In the genomic region with DNA sequence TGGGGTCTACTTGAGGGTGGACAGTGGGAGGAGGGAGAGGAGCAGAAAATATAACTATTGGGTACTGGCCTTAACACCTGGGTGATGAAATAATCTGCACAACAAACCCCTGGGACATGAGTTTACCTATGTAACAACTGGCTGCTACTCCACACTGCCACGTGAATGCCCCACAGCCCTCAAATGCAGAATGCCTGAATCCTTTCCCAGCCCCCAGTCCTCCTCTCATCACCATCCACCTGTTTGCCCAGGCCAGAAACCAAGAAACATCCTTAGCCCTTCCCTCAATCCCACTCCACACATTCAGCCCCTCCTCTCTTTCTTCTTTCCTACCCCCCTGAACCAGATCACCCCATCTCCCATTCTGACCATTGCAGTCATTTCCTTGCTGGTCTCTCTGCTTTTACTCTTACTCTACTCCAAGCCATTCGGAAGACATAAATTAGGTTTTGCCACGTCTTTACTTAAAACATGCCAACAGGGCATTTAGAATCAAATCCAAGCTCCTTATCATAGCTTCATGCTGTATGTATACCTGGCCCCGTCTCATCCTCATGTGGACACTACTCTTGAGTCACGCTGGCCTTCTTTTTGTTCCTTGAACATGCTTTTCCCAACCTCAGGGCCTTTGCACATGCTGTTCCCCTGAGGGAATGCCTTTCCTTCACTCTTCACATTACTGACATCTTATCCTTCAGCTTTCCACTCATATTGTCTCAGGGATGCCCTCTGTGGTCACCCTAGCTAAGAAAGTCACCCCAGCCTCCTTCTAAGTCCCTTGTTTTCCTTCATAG, we compare ENCODE assay signal across 16 cellular contexts.
DNase-seq lines count a peak whose midpoint lies in the region; ATAC-seq and TF ChIP-seq lines count a peak whose summit lies in the region.
"Had no signal": no experiment of that assay in that cellular context is flagged by ENCODE, and none has a peak within 500 bp of the region (broad histone marks: within the 10 kb centered on the region; RNA-seq: fewer than 3 reads in every experiment).

No MANE protein-coding gene starts in this region.

- CTCF ChIA-PET in HEK293 (lab: Yijun Ruan, JAX), result interaction anchor here (0.8 kb wide), 1 partner anchor 219 kb away, joined by 3 read pairs; no protein-coding TSS in a partner anchor

- peaks cover 0 to 5% of the 10 kb centered on the region in 2 experiments; a peak in 2 of 3 replicates for H3K36me3 ChIP-seq in HEK293 (ENCODE audit: control insufficient read depth in 2 of 2, insufficient read depth in 1 of 2, low read length in 2 of 2)
- H3K36me3 ChIP-seq in esophagus muscularis mucosa, result peaks cover 0 to 9% (median 3%) of the 10 kb centered on the region in 4 donors

- POLR2A ChIA-PET in HEK293 (lab: Yijun Ruan, JAX), result no interaction called here

- no peak overlapping the region for H3K27ac ChIP-seq in HEK293 (ENCODE audit: extremely low read depth, low read depth, low read length)
- no peak overlapping the region for H3K27ac ChIP-seq in esophagus muscularis mucosa (replicated peaks in 1 of 4)
- H3K27ac ChIP-seq: C4-2B, HL-60 had no signal

- no peak for ATAC-seq in left colon
- ATAC-seq: GM23338, K562 had no signal

- H3K27me3 ChIP-seq in esophagus muscularis mucosa, result no peaks in the 10 kb centered on the region

- H3K9me3 Mint-ChIP-seq in osteocyte (ENCODE audit: unreplicated experiment), result no peaks in the 10 kb centered on the region
- H3K9me3 Mint-ChIP-seq: GM23338, HFFc6 had no signal

- peaks cover 55% of the 10 kb centered on the region for H3K36me3 Mint-ChIP-seq in osteocyte (ENCODE audit: unreplicated experiment)
- H3K36me3 Mint-ChIP-seq: CD4-positive, alpha-beta memory T cell had no signal

- H3K4me1 ChIP-seq in HEK293 (ENCODE audit: control insufficient read depth, insufficient read depth, low read length) (no peaks in the 10 kb centered on the region), esophagus muscularis mucosa (peaks cover 0 to 7% (median 0%) of the 10 kb centered on the region in 4 donors)

- no peak for TF ChIP-seq POLR2A in esophagus muscularis mucosa (IDR thresholded peaks at IDR 0.05; ENCODE audit: low read depth)

- peaks cover 43% of the 10 kb centered on the region for H3K4me1 Mint-ChIP-seq in osteocyte (ENCODE audit: unreplicated experiment)

- H3K9me3 ChIP-seq in HEK293 (ENCODE audit: control insufficient read depth, insufficient read depth, low read depth, low read length), result no peaks in the 10 kb centered on the region; the same call in 1 of the 2 replicates
- H3K9me3 ChIP-seq in esophagus muscularis mucosa, result no peaks in the 10 kb centered on the region

- H3K27ac Mint-ChIP-seq in osteocyte (ENCODE audit: unreplicated experiment), result peak overlapping the region; percentile 48
- H3K27ac Mint-ChIP-seq: GM23338, HFFc6 had no signal

- no peaks in the 10 kb centered on the region for H3K27me3 Mint-ChIP-seq in osteocyte (ENCODE audit: unreplicated experiment)

- H3K4me3 Mint-ChIP-seq in osteocyte (ENCODE audit: unreplicated experiment), result no peak overlapping the region
- H3K4me3 Mint-ChIP-seq: GM23338, HFFc6 had no signal

- intact Hi-C loops in esophagus muscularis mucosa (cut with DNase I), result no loop called here
- intact Hi-C loops in left colon (cut with DNase I, micrococcal nuclease), result no loop called here

- WGBS in esophagus muscularis mucosa, result 95% methylated on average over 5 of the region's 5 CpGs

- no peak for TF ChIP-seq EP300 in esophagus muscularis mucosa (IDR thresholded peaks at IDR 0.05)

- peak; percentile 60 for DNase-seq in esophagus muscularis mucosa (ENCODE audit: extremely low spot score)
- DNase-seq in osteocyte (ENCODE audit: extremely low spot score, unreplicated experiment), result peak; percentile 53
- no peak for DNase-seq in NCI-H1105 treated with DMSO at 0.1 percent for 48 hours (lab: John Stamatoyannopoulos, UW)
- no peak for DNase-seq in NCI-H774 (lab: John Stamatoyannopoulos, UW)
- DNase-seq in left colon, result no peak
- DNase-seq: ACHN; CD4-positive, alpha-beta memory T cell; DND-41; EL; HCEC 1CT; HFFc6 had no signal

- H3K4me3 ChIP-seq in HEK293 (ENCODE audit: low read depth, low read length) (no peak overlapping the region), esophagus muscularis mucosa (no peak overlapping the region)
- H3K4me3 ChIP-seq: GM23338, K562 had no signal

- TF ChIP-seq CTCF in HEK293 (tag by site-specific recombination; IDR thresholded peaks at IDR 0.05), result no peak
- no peak for TF ChIP-seq CTCF in esophagus muscularis mucosa (IDR thresholded peaks at IDR 0.05)
- TF ChIP-seq CTCF in osteocyte (IDR thresholded peaks at IDR 0.05), result no peak

TF ChIP-seq in HEK293, 187 proteins besides CTCF, POLR2A, EP300 and RAD21:
- TF ChIP-seq ZSCAN30 (tag by site-specific recombination; IDR thresholded peaks at IDR 0.05) (no peak), ZNF623 (tag by site-specific recombination; IDR thresholded peaks at IDR 0.05) (peak; percentile 86)

Comparison
In these comparisons a context has a peak if more than half of its experiments do, and no peak if none do; other contexts are left out.
1. DNase-seq: peak in esophagus muscularis mucosa (single experiment) and osteocyte (single experiment); none in NCI-H1105 treated with DMSO at 0.1 percent for 48 hours (single experiment), NCI-H774 (single experiment) and left colon (0 of 2).